ENCODE assay signal across 1 cellular context in the genomic region with DNA sequence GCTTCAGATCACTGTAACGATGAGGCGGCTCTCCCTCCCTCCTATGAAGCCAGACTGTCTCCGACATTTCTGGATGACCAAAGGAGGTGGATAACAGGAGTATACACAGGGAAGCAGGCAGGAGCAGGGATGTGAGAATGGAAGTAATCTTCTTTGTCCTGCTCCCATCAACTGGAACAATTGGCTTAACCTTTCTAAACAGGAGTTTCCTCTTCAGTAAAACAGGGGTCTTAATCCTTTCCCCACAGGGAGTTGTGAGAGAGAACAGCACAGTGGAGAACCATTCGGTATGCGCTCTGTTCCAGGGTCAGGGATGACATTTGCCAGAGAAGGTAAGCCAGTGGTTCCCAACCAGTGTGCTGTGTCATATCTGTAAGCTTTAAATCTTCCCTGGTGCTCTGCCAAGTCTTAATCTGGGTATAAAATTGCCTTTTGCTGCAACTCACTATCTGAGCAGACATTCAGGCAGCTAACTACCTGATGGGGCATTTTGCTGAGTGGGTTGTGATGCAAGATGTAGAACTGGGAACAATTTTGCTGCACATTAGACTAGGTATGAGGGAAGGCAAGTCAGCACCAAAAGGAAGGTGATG.
TF ChIP-seq lines count a peak whose summit lies in the region.

No MANE protein-coding gene starts in this region.

TF ChIP-seq in WTC11, 78 proteins besides CTCF, POLR2A, EP300 and RAD21 (continued from another document):
- TF ChIP-seq, protein P1, sequence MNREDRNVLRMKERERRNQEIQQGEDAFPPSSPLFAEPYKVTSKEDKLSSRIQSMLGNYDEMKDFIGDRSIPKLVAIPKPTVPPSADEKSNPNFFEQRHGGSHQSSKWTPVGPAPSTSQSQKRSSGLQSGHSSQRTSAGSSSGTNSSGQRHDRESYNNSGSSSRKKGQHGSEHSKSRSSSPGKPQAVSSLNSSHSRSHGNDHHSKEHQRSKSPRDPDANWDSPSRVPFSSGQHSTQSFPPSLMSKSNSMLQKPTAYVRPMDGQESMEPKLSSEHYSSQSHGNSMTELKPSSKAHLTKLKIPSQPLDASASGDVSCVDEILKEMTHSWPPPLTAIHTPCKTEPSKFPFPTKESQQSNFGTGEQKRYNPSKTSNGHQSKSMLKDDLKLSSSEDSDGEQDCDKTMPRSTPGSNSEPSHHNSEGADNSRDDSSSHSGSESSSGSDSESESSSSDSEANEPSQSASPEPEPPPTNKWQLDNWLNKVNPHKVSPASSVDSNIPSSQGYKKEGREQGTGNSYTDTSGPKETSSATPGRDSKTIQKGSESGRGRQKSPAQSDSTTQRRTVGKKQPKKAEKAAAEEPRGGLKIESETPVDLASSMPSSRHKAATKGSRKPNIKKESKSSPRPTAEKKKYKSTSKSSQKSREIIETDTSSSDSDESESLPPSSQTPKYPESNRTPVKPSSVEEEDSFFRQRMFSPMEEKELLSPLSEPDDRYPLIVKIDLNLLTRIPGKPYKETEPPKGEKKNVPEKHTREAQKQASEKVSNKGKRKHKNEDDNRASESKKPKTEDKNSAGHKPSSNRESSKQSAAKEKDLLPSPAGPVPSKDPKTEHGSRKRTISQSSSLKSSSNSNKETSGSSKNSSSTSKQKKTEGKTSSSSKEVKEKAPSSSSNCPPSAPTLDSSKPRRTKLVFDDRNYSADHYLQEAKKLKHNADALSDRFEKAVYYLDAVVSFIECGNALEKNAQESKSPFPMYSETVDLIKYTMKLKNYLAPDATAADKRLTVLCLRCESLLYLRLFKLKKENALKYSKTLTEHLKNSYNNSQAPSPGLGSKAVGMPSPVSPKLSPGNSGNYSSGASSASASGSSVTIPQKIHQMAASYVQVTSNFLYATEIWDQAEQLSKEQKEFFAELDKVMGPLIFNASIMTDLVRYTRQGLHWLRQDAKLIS (CRISPR knock-in tag; IDR thresholded peaks at IDR 0.05; ENCODE audit: borderline replicate concordance) = no peak
- TF ChIP-seq, protein P2, sequence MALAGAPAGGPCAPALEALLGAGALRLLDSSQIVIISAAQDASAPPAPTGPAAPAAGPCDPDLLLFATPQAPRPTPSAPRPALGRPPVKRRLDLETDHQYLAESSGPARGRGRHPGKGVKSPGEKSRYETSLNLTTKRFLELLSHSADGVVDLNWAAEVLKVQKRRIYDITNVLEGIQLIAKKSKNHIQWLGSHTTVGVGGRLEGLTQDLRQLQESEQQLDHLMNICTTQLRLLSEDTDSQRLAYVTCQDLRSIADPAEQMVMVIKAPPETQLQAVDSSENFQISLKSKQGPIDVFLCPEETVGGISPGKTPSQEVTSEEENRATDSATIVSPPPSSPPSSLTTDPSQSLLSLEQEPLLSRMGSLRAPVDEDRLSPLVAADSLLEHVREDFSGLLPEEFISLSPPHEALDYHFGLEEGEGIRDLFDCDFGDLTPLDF (CRISPR knock-in tag; IDR thresholded peaks at IDR 0.05) = no peak
- no peak for TF ChIP-seq TEAD1 (CRISPR knock-in tag; IDR thresholded peaks at IDR 0.05)
- TF ChIP-seq CBFB (CRISPR knock-in tag; IDR thresholded peaks at IDR 0.05; ENCODE audit: low read depth) = no peak
- TF ChIP-seq ZNF138 (CRISPR knock-in tag; conservative IDR thresholded peaks at IDR 0.05) = no peak
- no peak for TF ChIP-seq FOXP1 (CRISPR knock-in tag; IDR thresholded peaks at IDR 0.05; ENCODE audit: borderline replicate concordance)
- no peak for TF ChIP-seq ZNF263 (CRISPR knock-in tag; IDR thresholded peaks at IDR 0.05; ENCODE audit: low read depth)
- TF ChIP-seq CREM (CRISPR knock-in tag; IDR thresholded peaks at IDR 0.05) = no peak
- TF ChIP-seq IRF2 (CRISPR knock-in tag; IDR thresholded peaks at IDR 0.05; ENCODE audit: borderline replicate concordance, low read depth) = no peak
- TF ChIP-seq, protein P3, sequence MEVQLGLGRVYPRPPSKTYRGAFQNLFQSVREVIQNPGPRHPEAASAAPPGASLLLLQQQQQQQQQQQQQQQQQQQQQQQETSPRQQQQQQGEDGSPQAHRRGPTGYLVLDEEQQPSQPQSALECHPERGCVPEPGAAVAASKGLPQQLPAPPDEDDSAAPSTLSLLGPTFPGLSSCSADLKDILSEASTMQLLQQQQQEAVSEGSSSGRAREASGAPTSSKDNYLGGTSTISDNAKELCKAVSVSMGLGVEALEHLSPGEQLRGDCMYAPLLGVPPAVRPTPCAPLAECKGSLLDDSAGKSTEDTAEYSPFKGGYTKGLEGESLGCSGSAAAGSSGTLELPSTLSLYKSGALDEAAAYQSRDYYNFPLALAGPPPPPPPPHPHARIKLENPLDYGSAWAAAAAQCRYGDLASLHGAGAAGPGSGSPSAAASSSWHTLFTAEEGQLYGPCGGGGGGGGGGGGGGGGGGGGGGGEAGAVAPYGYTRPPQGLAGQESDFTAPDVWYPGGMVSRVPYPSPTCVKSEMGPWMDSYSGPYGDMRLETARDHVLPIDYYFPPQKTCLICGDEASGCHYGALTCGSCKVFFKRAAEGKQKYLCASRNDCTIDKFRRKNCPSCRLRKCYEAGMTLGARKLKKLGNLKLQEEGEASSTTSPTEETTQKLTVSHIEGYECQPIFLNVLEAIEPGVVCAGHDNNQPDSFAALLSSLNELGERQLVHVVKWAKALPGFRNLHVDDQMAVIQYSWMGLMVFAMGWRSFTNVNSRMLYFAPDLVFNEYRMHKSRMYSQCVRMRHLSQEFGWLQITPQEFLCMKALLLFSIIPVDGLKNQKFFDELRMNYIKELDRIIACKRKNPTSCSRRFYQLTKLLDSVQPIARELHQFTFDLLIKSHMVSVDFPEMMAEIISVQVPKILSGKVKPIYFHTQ (CRISPR knock-in tag; IDR thresholded peaks at IDR 0.05) = no peak
- TF ChIP-seq TEAD4 (CRISPR knock-in tag; IDR thresholded peaks at IDR 0.05) = no peak
- no peak for TF ChIP-seq EMX1 (CRISPR knock-in tag; IDR thresholded peaks at IDR 0.05)
- TF ChIP-seq ELF4 (CRISPR knock-in tag; IDR thresholded peaks at IDR 0.05; ENCODE audit: low read depth) = no peak
